ENCODE assay signal across 14 cellular contexts in genomic region chr5:152405145-152405544, GRCh38. TPM values are rescaled to one million over a fixed set of nuclear protein-coding genes. Genes with fewer than 3 reads are reported as not detected.
A peak's percentile ranks its signal among the peaks of the same experiment; 100 is the strongest.
DNase-seq lines count a peak whose midpoint lies in the region; ATAC-seq and TF ChIP-seq lines count a peak whose summit lies in the region.
"Had no signal": no experiment of that assay in that cellular context is flagged by ENCODE, and none has a peak within 500 bp of the region (broad histone marks: within the 10 kb centered on the region; RNA-seq: fewer than 3 reads in every experiment).

Gene NMUR2, minus strand, starts transcription at chr5:152405279. Its CDS starts 166 bp downstream, at chr5:152405113.

- POLR2A ChIA-PET in naive thymus-derived CD4-positive, alpha-beta T cell (lab: Charles Lee) = no interaction called here

- no peak within 1 kb of the TSS for H3K27ac Mint-ChIP-seq in endodermal cell
- no peak within 1 kb of the TSS for H3K27ac Mint-ChIP-seq in naive thymus-derived CD4-positive, alpha-beta T cell
- H3K27ac Mint-ChIP-seq: effector memory CD8-positive, alpha-beta T cell had no signal

- intact Hi-C loops in naive thymus-derived CD4-positive, alpha-beta T cell (cut with micrococcal nuclease) = no loop called here

- TF ChIP-seq CTCF in endodermal cell (conservative IDR thresholded peaks at IDR 0.05) = no peak
- no peak for TF ChIP-seq CTCF in smooth muscle cell (IDR thresholded peaks at IDR 0.05; ENCODE audit: borderline replicate concordance, insufficient read depth, poor library complexity, severe bottlenecking)

- no peaks in the 10 kb centered on the region for H3K36me3 ChIP-seq in endodermal cell (ENCODE audit: control insufficient read depth, insufficient read depth, low read length)
- H3K36me3 ChIP-seq in smooth muscle cell (ENCODE audit: low read depth) = no peaks in the 10 kb centered on the region
- H3K36me3 ChIP-seq in naive thymus-derived CD4-positive, alpha-beta T cell (ENCODE audit: control insufficient read depth in 2 of 3, insufficient read depth in 3 of 3, low read length in 3 of 3) = no peaks in the 10 kb centered on the region
- H3K36me3 ChIP-seq: HAP-1 had no signal

- H3K79me2 ChIP-seq in smooth muscle cell (ENCODE audit: low read depth) = no peaks in the 10 kb centered on the region

- no peaks in the 10 kb centered on the region for H4K20me1 ChIP-seq in smooth muscle cell (ENCODE audit: low read depth)

- H3K4me3 Mint-ChIP-seq in endodermal cell = peak within 1 kb of the TSS; percentile 14
- no peak within 1 kb of the TSS for H3K4me3 Mint-ChIP-seq in naive thymus-derived CD4-positive, alpha-beta T cell
- H3K4me3 Mint-ChIP-seq: effector memory CD8-positive, alpha-beta T cell had no signal

- H3K9me3 ChIP-seq in endodermal cell (ENCODE audit: control insufficient read depth, low read length) (no peaks in the 10 kb centered on the region), smooth muscle cell (replicated peaks; ENCODE audit: low read depth) (no peaks in the 10 kb centered on the region)
- H3K9me3 ChIP-seq in naive thymus-derived CD4-positive, alpha-beta T cell (ENCODE audit: control insufficient read depth in 2 of 3, low read length in 3 of 3) = no peaks in the 10 kb centered on the region
- H3K9me3 ChIP-seq: HAP-1 had no signal

- no peak for ATAC-seq in naive thymus-derived CD4-positive, alpha-beta T cell
- no peak for ATAC-seq in GM19324 (IDR thresholded peaks at IDR 0.05; ENCODE audit: low FRiP score, unreplicated experiment)
- ATAC-seq: effector memory CD8-positive, alpha-beta T cell; Panc1 had no signal

- H3K9ac ChIP-seq in endodermal cell (ENCODE audit: extremely low read depth, low read length, poor library complexity, severe bottlenecking) = no peak within 1 kb of the TSS
- H3K9ac ChIP-seq in smooth muscle cell (ENCODE audit: low read depth) = no peak within 1 kb of the TSS

- 44 to 51% methylated on average over 5 to 7 of the region's 7 CpGs for WGBS in endodermal cell (ENCODE audit: insufficient coverage in 1 of 2, insufficient read length in 1 of 2), 2 experiments
- WGBS in smooth muscle cell (ENCODE audit: low lambda C conversion rate) = 44% methylated on average over 7 of the region's 7 CpGs

- no peaks in the 10 kb centered on the region for H3K36me3 Mint-ChIP-seq in endodermal cell (ENCODE audit: low read depth)
- H3K36me3 Mint-ChIP-seq in naive thymus-derived CD4-positive, alpha-beta T cell = no peaks in the 10 kb centered on the region

- H3K4me3 ChIP-seq in endodermal cell (ENCODE audit: low read length) (no peak within 1 kb of the TSS), smooth muscle cell (no peak within 1 kb of the TSS)
- no peak within 1 kb of the TSS for H3K4me3 ChIP-seq in naive thymus-derived CD4-positive, alpha-beta T cell (ENCODE audit: low read length)
- H3K4me3 ChIP-seq: HAP-1 had no signal

- DNase-seq in NCI-H1436 (lab: John Stamatoyannopoulos, UW) = peak; percentile 71
- no peak for DNase-seq in NCI-H1436 treated with DMSO at 0.1 percent for 48 hours (lab: John Stamatoyannopoulos, UW)
- DNase-seq in NCI-H2227 (lab: John Stamatoyannopoulos, UW; ENCODE audit: unreplicated experiment) = peak; percentile 52
- DNase-seq in endodermal cell = peak; percentile 89
- DNase-seq in smooth muscle cell (lab: John Stamatoyannopoulos, UW; ENCODE audit: unreplicated experiment) = no peak
- no peak for DNase-seq in superior temporal gyrus (ENCODE audit: extremely low spot score)
- DNase-seq in naive thymus-derived CD4-positive, alpha-beta T cell = no peak
- DNase-seq: effector memory CD8-positive, alpha-beta T cell had no signal

- H2AFZ ChIP-seq in smooth muscle cell (ENCODE audit: low read depth) = no peak within 1 kb of the TSS

- peaks cover 5% of the 10 kb centered on the region for H3K4me1 Mint-ChIP-seq in endodermal cell
- H3K4me1 Mint-ChIP-seq in naive thymus-derived CD4-positive, alpha-beta T cell = no peaks in the 10 kb centered on the region

- H3K4me1 ChIP-seq in endodermal cell (ENCODE audit: control insufficient read depth, insufficient read depth, low read length) (no peaks in the 10 kb centered on the region), smooth muscle cell (ENCODE audit: low read depth) (no peaks in the 10 kb centered on the region)
- H3K4me1 ChIP-seq in naive thymus-derived CD4-positive, alpha-beta T cell (ENCODE audit: control insufficient read depth in 2 of 2, insufficient read depth in 2 of 2, low read length in 2 of 2) = no peaks in the 10 kb centered on the region
- H3K4me1 ChIP-seq: HAP-1 had no signal

- H3K4me2 ChIP-seq in smooth muscle cell = peak within 1 kb of the TSS; percentile 48

- peaks cover 10% of the 10 kb centered on the region for H3K27me3 Mint-ChIP-seq in endodermal cell (ENCODE audit: insufficient read depth)
- peaks cover 0 to 19% (median 8%) of the 10 kb centered on the region in 5 donors for H3K27me3 Mint-ChIP-seq in naive thymus-derived CD4-positive, alpha-beta T cell

- CTCF ChIA-PET in naive thymus-derived CD4-positive, alpha-beta T cell (lab: Charles Lee) = no interaction called here

- no peaks in the 10 kb centered on the region for H3K27me3 ChIP-seq in endodermal cell (ENCODE audit: control insufficient read depth, insufficient read depth, low read length, poor library complexity, severe bottlenecking)
- no peaks in the 10 kb centered on the region for H3K27me3 ChIP-seq in smooth muscle cell (ENCODE audit: low read depth)
- no peaks in the 10 kb centered on the region for H3K27me3 ChIP-seq in naive thymus-derived CD4-positive, alpha-beta T cell (ENCODE audit: control insufficient read depth in 2 of 2, insufficient read depth in 2 of 2, low read length in 2 of 2)

- H3K9me3 Mint-ChIP-seq in endodermal cell = peaks cover 2% of the 10 kb centered on the region
- H3K9me3 Mint-ChIP-seq in naive thymus-derived CD4-positive, alpha-beta T cell = peaks cover 0 to 10% (median 2%) of the 10 kb centered on the region in 11 donors
- H3K9me3 Mint-ChIP-seq: effector memory CD8-positive, alpha-beta T cell had no signal

- no peaks in the 10 kb centered on the region for H3F3A ChIP-seq in smooth muscle cell (ENCODE audit: low read depth)

- H3K27ac ChIP-seq in endodermal cell (ENCODE audit: low read depth, low read length) (no peak within 1 kb of the TSS), smooth muscle cell (ENCODE audit: low read depth) (no peak within 1 kb of the TSS)
- H3K27ac ChIP-seq in naive thymus-derived CD4-positive, alpha-beta T cell (ENCODE audit: low read depth, low read length) = no peak within 1 kb of the TSS

RNA-seq across cellular contexts. Expression of gene NMUR2, which starts in this region (rescaled TPM):
- total RNA-seq in endodermal cell (not detected), smooth muscle cell (not detected in 2 replicates)
- 0.32 TPM for polyA plus RNA-seq in endodermal cell (2013, experiment 1 of 2)
- polyA plus RNA-seq in endodermal cell (2013, experiment 2 of 2) = 0.12 TPM
- polyA plus RNA-seq in smooth muscle cell = not detected in 2 replicates
- total RNA-seq in naive thymus-derived CD4-positive, alpha-beta T cell = not detected
- polyA plus RNA-seq in naive thymus-derived CD4-positive, alpha-beta T cell = not detected
- total RNA-seq: aorta, mesenteric fat pad had no signal
- polyA plus RNA-seq: AG04450, aorta had no signal

Comparison
In these comparisons a context has a peak if more than half of its experiments do, and no peak if none do; other contexts are left out.
1. DNase-seq: peak in NCI-H1436 (single experiment) and NCI-H2227 (single experiment); none in NCI-H1436 treated with DMSO at 0.1 percent for 48 hours (single experiment), smooth muscle cell (single experiment), superior temporal gyrus (single experiment) and naive thymus-derived CD4-positive, alpha-beta T cell (0 of 9).
2. Peak in DNase-seq in endodermal cell; RNA of the gene not detected or under 1 TPM.